ENCODE assay signal across 8 cellular contexts in the genomic region with DNA sequence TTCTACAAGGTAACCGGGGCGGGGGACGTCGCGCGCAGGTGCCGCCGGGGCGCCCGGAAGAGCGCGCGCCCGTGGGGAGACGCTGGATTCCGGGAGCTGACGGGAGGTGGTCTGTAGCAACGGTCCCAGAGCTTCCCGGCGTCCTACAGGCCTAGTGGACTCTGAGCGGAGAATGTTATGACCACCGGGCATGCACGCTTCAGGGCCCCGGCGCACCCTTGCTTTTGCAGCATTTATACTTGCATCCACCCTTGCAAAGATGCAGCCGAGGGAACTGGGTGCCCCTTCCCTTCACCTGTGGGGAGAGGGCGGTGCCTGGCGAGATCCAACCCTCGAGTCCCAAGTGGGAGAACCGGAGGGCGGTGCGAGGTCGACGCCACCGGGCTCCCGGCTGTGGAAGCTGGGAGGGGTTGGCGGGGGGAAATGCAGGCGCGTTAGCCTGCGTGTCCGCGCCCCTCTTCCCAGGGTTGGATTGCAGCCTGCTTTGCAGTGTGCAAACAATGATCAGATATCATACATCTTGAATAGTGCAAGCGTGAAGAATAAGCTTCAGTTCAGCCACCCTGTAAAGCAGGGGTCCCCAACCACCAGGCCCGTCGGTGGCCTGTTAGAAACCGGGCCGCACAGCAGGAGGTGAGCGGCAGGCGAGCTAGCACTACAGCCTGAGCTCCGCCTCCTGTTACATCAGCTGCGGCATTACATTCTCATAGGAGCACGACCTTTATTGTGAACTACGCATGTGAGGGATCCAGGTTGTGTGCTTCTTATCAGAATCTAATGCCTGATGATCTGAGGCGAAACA. TPM values are rescaled to one million over a fixed set of nuclear protein-coding genes. Genes with fewer than 3 reads are reported as not detected.
DNase-seq lines count a peak whose midpoint lies in the region; TF ChIP-seq lines count a peak whose summit lies in the region.

No MANE protein-coding gene starts in this region.

- no peaks in the 10 kb centered on the region for H3K9me2 ChIP-seq in DOHH2 (replicated peaks; ENCODE audit: control insufficient read depth, low read length)
- no peaks in the 10 kb centered on the region for H3K9me2 ChIP-seq in hepatocyte (replicated peaks; ENCODE audit: insufficient read depth)

- 3% methylated on average over 53 of the region's 54 CpGs for WGBS in hepatocyte (ENCODE audit: low lambda C conversion rate, missing lambda C conversion rate)

- H3K9me3 ChIP-seq in DOHH2 (ENCODE audit: control insufficient read depth, insufficient read depth, low read length) (no peaks in the 10 kb centered on the region), hepatocyte (ENCODE audit: low read depth) (peaks cover 6% of the 10 kb centered on the region)

- H3K27ac ChIP-seq in DOHH2 (ENCODE audit: low read depth, low read length) = peak overlapping the region; percentile 95
- peak overlapping the region; percentile 91 for H3K27ac ChIP-seq in hepatocyte

- H3K79me2 ChIP-seq in DOHH2 (ENCODE audit: control insufficient read depth, low read length) (peaks cover 85% of the 10 kb centered on the region), hepatocyte (peaks cover 61% of the 10 kb centered on the region)

- peaks cover 65% of the 10 kb centered on the region for H3K36me3 ChIP-seq in DOHH2 (ENCODE audit: control insufficient read depth, low read length)
- peaks cover 5% of the 10 kb centered on the region for H3K36me3 ChIP-seq in hepatocyte (replicated peaks; ENCODE audit: insufficient read depth, low read depth)

- H3K27me3 ChIP-seq in DOHH2 (ENCODE audit: control insufficient read depth, low read length) (no peaks in the 10 kb centered on the region), hepatocyte (no peaks in the 10 kb centered on the region)

- H3K4me1 ChIP-seq in DOHH2 (ENCODE audit: control insufficient read depth, low read length) (peaks cover 51% of the 10 kb centered on the region), hepatocyte (ENCODE audit: insufficient read depth) (peaks cover 20% of the 10 kb centered on the region)

- H4K20me1 ChIP-seq in DOHH2 (ENCODE audit: control insufficient read depth, insufficient read depth, low read depth, low read length) = peaks cover 33% of the 10 kb centered on the region
- H4K20me1 ChIP-seq in hepatocyte (ENCODE audit: insufficient read depth, poor library complexity, severe bottlenecking) = peaks cover 21% of the 10 kb centered on the region

- H2AFZ ChIP-seq in hepatocyte = peak overlapping the region; percentile 75

- H3K4me3 ChIP-seq in DOHH2 (ENCODE audit: low read length) = peak overlapping the region; percentile 90
- peak overlapping the region; percentile 98 for H3K4me3 ChIP-seq in HFF-Myc (replicated peaks; ENCODE audit: low read depth, low read length)
- H3K4me3 ChIP-seq in hepatocyte = peak overlapping the region; percentile 57

- H3F3A ChIP-seq in DOHH2 (ENCODE audit: control insufficient read depth, insufficient read depth) = peaks cover 16% of the 10 kb centered on the region; the same call in 1 of the 2 replicates

- TF ChIP-seq CTCF in DOHH2 (IDR thresholded peaks at IDR 0.05; ENCODE audit: low read depth, low read length, poor library complexity, severe bottlenecking) = no peak
- TF ChIP-seq CTCF in HFF-Myc (IDR thresholded peaks at IDR 0.05; ENCODE audit: low read depth, low read length, missing control alignments) = no peak
- TF ChIP-seq CTCF in hepatocyte (IDR thresholded peaks at IDR 0.05; ENCODE audit: poor library complexity) = no peak

- peak overlapping the region; percentile 92 for H3K4me2 ChIP-seq in DOHH2 (ENCODE audit: low read length)
- H3K4me2 ChIP-seq in hepatocyte = peak overlapping the region; percentile 88

- DNase-seq in HFF-Myc (ENCODE audit: extremely low read depth, low read depth) (peak; percentile 35), NCI-H1092 treated with DMSO at 0.1 percent for 48 hours (lab: John Stamatoyannopoulos, UW) (peak; percentile 59), T follicular helper cell (ENCODE audit: low read depth) (peak; percentile 65), amygdala (lab: John Stamatoyannopoulos, UW) (peak in 36 of 56 donors; percentile 22 to 73 (median 49)), hepatocyte (ENCODE audit: low spot score) (peak; percentile 85), retina (peak; percentile 85), midbrain (lab: John Stamatoyannopoulos, UW) (no peak)

RNA-seq across cellular contexts. Expression of gene ERP29, which starts 0.6 kb away (rescaled TPM):
- total RNA-seq in hepatocyte = 178 and 194 TPM in 2 replicates
- 228 and 253 TPM in 2 replicates for polyA plus RNA-seq in hepatocyte

RNA-seq across cellular contexts. Expression of gene TMEM116, which starts 0.8 kb away (rescaled TPM):
- total RNA-seq in hepatocyte = 13.1 and 29.3 TPM in 2 replicates
- 10.8 and 11.2 TPM in 2 replicates for polyA plus RNA-seq in hepatocyte
